ENCODE assay signal across 2 cellular contexts in the genomic region with DNA sequence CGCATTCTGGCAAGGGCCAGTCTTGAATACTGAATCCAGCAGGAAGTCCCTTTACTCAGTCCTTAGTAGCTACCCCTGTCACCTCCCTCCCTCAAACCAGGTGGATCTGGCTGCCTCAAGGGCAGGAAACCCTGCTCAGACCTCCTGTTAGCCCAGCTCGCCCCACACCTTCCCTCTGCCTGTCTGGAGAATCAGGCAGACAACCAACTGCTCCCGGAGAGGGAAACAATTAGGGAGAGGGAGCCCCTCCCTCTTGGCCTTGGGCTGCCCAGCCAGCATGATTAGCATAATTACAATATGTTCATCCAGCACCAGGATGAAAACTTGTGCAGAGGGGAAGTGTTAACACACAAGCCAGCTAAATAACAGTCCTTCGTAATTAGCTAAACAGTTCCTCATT.
TF ChIP-seq lines count a peak whose summit lies in the region.

No MANE protein-coding gene starts in this region.

TF ChIP-seq in GM23338, 12 proteins besides CTCF, POLR2A, EP300 and RAD21 (continues in another document):
- TF ChIP-seq, protein P1, sequence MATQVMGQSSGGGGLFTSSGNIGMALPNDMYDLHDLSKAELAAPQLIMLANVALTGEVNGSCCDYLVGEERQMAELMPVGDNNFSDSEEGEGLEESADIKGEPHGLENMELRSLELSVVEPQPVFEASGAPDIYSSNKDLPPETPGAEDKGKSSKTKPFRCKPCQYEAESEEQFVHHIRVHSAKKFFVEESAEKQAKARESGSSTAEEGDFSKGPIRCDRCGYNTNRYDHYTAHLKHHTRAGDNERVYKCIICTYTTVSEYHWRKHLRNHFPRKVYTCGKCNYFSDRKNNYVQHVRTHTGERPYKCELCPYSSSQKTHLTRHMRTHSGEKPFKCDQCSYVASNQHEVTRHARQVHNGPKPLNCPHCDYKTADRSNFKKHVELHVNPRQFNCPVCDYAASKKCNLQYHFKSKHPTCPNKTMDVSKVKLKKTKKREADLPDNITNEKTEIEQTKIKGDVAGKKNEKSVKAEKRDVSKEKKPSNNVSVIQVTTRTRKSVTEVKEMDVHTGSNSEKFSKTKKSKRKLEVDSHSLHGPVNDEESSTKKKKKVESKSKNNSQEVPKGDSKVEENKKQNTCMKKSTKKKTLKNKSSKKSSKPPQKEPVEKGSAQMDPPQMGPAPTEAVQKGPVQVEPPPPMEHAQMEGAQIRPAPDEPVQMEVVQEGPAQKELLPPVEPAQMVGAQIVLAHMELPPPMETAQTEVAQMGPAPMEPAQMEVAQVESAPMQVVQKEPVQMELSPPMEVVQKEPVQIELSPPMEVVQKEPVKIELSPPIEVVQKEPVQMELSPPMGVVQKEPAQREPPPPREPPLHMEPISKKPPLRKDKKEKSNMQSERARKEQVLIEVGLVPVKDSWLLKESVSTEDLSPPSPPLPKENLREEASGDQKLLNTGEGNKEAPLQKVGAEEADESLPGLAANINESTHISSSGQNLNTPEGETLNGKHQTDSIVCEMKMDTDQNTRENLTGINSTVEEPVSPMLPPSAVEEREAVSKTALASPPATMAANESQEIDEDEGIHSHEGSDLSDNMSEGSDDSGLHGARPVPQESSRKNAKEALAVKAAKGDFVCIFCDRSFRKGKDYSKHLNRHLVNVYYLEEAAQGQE (IDR thresholded peaks at IDR 0.05; ENCODE audit: unreplicated experiment): no peak
- TF ChIP-seq ZNF331 (CRISPR knock-in tag; IDR thresholded peaks at IDR 0.05; ENCODE audit: low read depth) (no peak), POLR2AphosphoS5 (IDR thresholded peaks at IDR 0.05; ENCODE audit: low read depth) (no peak), ZNF114 (CRISPR knock-in tag; IDR thresholded peaks at IDR 0.05) (no peak), CREB1 (CRISPR knock-in tag; IDR thresholded peaks at IDR 0.05; ENCODE audit: low read depth) (no peak), JUNB (IDR thresholded peaks at IDR 0.05; ENCODE audit: unreplicated experiment) (no peak), STAT1 (IDR thresholded peaks at IDR 0.05; ENCODE audit: unreplicated experiment) (no peak), EZH2 (IDR thresholded peaks at IDR 0.05; ENCODE audit: low read depth, unreplicated experiment) (no peak)
- TF ChIP-seq, protein P2, sequence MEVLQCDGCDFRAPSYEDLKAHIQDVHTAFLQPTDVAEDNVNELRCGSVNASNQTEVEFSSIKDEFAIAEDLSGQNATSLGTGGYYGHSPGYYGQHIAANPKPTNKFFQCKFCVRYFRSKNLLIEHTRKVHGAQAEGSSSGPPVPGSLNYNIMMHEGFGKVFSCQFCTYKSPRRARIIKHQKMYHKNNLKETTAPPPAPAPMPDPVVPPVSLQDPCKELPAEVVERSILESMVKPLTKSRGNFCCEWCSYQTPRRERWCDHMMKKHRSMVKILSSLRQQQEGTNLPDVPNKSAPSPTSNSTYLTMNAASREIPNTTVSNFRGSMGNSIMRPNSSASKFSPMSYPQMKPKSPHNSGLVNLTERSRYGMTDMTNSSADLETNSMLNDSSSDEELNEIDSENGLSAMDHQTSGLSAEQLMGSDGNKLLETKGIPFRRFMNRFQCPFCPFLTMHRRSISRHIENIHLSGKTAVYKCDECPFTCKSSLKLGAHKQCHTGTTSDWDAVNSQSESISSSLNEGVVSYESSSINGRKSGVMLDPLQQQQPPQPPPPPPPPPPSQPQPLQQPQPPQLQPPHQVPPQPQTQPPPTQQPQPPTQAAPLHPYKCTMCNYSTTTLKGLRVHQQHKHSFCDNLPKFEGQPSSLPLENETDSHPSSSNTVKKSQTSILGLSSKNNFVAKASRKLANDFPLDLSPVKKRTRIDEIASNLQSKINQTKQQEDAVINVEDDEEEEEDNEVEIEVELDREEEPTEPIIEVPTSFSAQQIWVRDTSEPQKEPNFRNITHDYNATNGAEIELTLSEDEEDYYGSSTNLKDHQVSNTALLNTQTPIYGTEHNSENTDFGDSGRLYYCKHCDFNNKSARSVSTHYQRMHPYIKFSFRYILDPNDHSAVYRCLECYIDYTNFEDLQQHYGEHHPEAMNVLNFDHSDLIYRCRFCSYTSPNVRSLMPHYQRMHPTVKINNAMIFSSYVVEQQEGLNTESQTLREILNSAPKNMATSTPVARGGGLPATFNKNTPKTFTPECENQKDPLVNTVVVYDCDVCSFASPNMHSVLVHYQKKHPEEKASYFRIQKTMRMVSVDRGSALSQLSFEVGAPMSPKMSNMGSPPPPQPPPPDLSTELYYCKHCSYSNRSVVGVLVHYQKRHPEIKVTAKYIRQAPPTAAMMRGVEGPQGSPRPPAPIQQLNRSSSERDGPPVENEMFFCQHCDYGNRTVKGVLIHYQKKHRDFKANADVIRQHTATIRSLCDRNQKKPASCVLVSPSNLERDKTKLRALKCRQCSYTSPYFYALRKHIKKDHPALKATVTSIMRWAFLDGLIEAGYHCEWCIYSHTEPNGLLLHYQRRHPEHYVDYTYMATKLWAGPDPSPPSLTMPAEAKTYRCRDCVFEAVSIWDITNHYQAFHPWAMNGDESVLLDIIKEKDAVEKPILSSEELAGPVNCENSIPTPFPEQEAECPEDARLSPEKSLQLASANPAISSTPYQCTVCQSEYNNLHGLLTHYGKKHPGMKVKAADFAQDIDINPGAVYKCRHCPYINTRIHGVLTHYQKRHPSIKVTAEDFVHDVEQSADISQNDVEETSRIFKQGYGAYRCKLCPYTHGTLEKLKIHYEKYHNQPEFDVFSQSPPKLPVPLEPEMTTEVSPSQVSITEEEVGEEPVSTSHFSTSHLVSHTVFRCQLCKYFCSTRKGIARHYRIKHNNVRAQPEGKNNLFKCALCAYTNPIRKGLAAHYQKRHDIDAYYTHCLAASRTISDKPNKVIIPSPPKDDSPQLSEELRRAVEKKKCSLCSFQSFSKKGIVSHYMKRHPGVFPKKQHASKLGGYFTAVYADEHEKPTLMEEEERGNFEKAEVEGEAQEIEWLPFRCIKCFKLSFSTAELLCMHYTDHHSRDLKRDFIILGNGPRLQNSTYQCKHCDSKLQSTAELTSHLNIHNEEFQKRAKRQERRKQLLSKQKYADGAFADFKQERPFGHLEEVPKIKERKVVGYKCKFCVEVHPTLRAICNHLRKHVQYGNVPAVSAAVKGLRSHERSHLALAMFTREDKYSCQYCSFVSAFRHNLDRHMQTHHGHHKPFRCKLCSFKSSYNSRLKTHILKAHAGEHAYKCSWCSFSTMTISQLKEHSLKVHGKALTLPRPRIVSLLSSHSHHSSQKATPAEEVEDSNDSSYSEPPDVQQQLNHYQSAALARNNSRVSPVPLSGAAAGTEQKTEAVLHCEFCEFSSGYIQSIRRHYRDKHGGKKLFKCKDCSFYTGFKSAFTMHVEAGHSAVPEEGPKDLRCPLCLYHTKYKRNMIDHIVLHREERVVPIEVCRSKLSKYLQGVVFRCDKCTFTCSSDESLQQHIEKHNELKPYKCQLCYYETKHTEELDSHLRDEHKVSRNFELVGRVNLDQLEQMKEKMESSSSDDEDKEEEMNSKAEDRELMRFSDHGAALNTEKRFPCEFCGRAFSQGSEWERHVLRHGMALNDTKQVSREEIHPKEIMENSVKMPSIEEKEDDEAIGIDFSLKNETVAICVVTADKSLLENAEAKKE (CRISPR knock-in tag; IDR thresholded peaks at IDR 0.05): no peak
- TF ChIP-seq, protein P3, sequence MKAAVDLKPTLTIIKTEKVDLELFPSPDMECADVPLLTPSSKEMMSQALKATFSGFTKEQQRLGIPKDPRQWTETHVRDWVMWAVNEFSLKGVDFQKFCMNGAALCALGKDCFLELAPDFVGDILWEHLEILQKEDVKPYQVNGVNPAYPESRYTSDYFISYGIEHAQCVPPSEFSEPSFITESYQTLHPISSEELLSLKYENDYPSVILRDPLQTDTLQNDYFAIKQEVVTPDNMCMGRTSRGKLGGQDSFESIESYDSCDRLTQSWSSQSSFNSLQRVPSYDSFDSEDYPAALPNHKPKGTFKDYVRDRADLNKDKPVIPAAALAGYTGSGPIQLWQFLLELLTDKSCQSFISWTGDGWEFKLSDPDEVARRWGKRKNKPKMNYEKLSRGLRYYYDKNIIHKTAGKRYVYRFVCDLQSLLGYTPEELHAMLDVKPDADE (IDR thresholded peaks at IDR 0.05): no peak

TF ChIP-seq in endothelial cell of umbilical vein, 7 proteins besides CTCF, POLR2A, EP300 and RAD21:
- TF ChIP-seq GATA2 (IDR thresholded peaks at IDR 0.05; ENCODE audit: insufficient read depth, insufficient read length, low read depth, low read length) (no peak), JUN (IDR thresholded peaks at IDR 0.05; ENCODE audit: borderline replicate concordance, insufficient read depth, insufficient read length, low read depth) (no peak), EZH2 (IDR thresholded peaks at IDR 0.05; ENCODE audit: borderline replicate concordance, low read depth, low read length, severe bottlenecking) (no peak), POLR2AphosphoS5 (IDR thresholded peaks at IDR 0.05; ENCODE audit: insufficient read depth, low read depth, low read length) (no peak)
- TF ChIP-seq, protein P4, sequence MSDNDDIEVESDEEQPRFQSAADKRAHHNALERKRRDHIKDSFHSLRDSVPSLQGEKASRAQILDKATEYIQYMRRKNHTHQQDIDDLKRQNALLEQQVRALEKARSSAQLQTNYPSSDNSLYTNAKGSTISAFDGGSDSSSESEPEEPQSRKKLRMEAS (IDR thresholded peaks at IDR 0.05; ENCODE audit: insufficient read depth, insufficient read length): no peak
